9 cellular contexts compared by ENCODE assay signal in genomic region chr13:39415403-39415802, GRCh38.
DNase-seq lines count a peak whose midpoint lies in the region; ATAC-seq and TF ChIP-seq lines count a peak whose summit lies in the region.
"Had no signal": no experiment of that assay in that cellular context is flagged by ENCODE, and none has a peak within 500 bp of the region (broad histone marks: within the 10 kb centered on the region; RNA-seq: fewer than 3 reads in every experiment).

No MANE protein-coding gene starts in this region.

- H3K27me3 ChIP-seq in dorsolateral prefrontal cortex: no peaks in the 10 kb centered on the region

- no peaks in the 10 kb centered on the region for H3K4me1 Mint-ChIP-seq in effector memory CD8-positive, alpha-beta T cell (ENCODE audit: low read depth in 2 of 2)

- no peaks in the 10 kb centered on the region for H3K36me3 Mint-ChIP-seq in effector memory CD8-positive, alpha-beta T cell (ENCODE audit: insufficient read depth)

- peak overlapping the region in 38 of 59 donors; percentile 1 to 48 (median 24) for H3K4me3 ChIP-seq in dorsolateral prefrontal cortex
- H3K4me3 ChIP-seq in mesodermal cell (ENCODE audit: extremely low read depth, insufficient read depth, low read length, poor library complexity, severe bottlenecking): no peak overlapping the region

- intact Hi-C loops in dorsolateral prefrontal cortex (cut with DNase I): loop anchor here (2.0 to 10.0 kb wide), 4 partner anchors 151 to 381 kb away; partner anchors contain the start of genes LHFPL6 (in 2 of the 2), NHLRC3 (in 1 of the 2) and PROSER1 (in 1 of the 2)

- no peaks in the 10 kb centered on the region for H3K9me3 ChIP-seq in mesodermal cell (ENCODE audit: control insufficient read depth, low read length)

- WGBS in mesodermal cell (ENCODE audit: insufficient coverage in 2 of 2), 2 experiments: 58 to 63% methylated on average over 2 to 3 of the region's 3 CpGs

- peaks cover 26% of the 10 kb centered on the region for H3K4me1 ChIP-seq in mesodermal cell (ENCODE audit: control insufficient read depth, insufficient read depth, low read length, poor library complexity, severe bottlenecking)

- H3K27me3 Mint-ChIP-seq in effector memory CD8-positive, alpha-beta T cell: peaks cover 2 to 18% of the 10 kb centered on the region in 2 donors

- no peak for ATAC-seq in effector memory CD8-positive, alpha-beta T cell (replicated peaks)
- ATAC-seq: left colon had no signal

- DNase-seq in ELR (ENCODE audit: low read depth) (peak; percentile 65), NCI-H446 (lab: John Stamatoyannopoulos, UW) (peak; percentile 22 to 71), dorsolateral prefrontal cortex (peak in 9 of 10 donors; percentile 10 to 66 (median 56)), HuH-7.5 (ENCODE audit: low spot score) (no peak), NCI-H345 treated with DMSO at 0.1 percent for 48 hours (lab: John Stamatoyannopoulos, UW; ENCODE audit: unreplicated experiment) (no peak)
- no peak for DNase-seq in effector memory CD8-positive, alpha-beta T cell
- DNase-seq in stimulated activated CD4-positive, alpha-beta T cell treated with anti-CD3 and anti-CD28 coated beads, Interleukin-4, amount 100 ng/mL, for 1 hour: no peak

- H3K9me3 Mint-ChIP-seq in effector memory CD8-positive, alpha-beta T cell: no peaks in the 10 kb centered on the region

- no peak overlapping the region for H3K4me3 Mint-ChIP-seq in effector memory CD8-positive, alpha-beta T cell

- peak overlapping the region in 53 of 59 donors; percentile 4 to 88 (median 55) for H3K27ac ChIP-seq in dorsolateral prefrontal cortex
- H3K27ac ChIP-seq in mesodermal cell (ENCODE audit: low read depth, low read length, severe bottlenecking): peak overlapping the region; percentile 48

- peak in 53 of 56 donors; percentile 16 to 79 (median 59) for TF ChIP-seq CTCF in dorsolateral prefrontal cortex (IDR thresholded peaks at IDR 0.05 in 54 of 56, conservative IDR thresholded peaks at IDR 0.05 in 2 of 56; ENCODE audit: low read depth in 1 of 56, partially characterized antibody in 56 of 56)

- H3K36me3 ChIP-seq in mesodermal cell (ENCODE audit: control insufficient read depth, insufficient read depth, low read length): no peaks in the 10 kb centered on the region

- no peak overlapping the region for H3K27ac Mint-ChIP-seq in effector memory CD8-positive, alpha-beta T cell

Comparison
In these comparisons a context has a peak if more than half of its experiments do, and no peak if none do; other contexts are left out.
1. DNase-seq: peak in ELR (single experiment), NCI-H446 (2 of 2) and dorsolateral prefrontal cortex (9 of 10); none in effector memory CD8-positive, alpha-beta T cell (0 of 3), HuH-7.5 (single experiment), stimulated activated CD4-positive, alpha-beta T cell treated with anti-CD3 and anti-CD28 coated beads, Interleukin-4, amount 100 ng/mL, for 1 hour (single experiment) and NCI-H345 treated with DMSO at 0.1 percent for 48 hours (single experiment).